In the genomic region with DNA sequence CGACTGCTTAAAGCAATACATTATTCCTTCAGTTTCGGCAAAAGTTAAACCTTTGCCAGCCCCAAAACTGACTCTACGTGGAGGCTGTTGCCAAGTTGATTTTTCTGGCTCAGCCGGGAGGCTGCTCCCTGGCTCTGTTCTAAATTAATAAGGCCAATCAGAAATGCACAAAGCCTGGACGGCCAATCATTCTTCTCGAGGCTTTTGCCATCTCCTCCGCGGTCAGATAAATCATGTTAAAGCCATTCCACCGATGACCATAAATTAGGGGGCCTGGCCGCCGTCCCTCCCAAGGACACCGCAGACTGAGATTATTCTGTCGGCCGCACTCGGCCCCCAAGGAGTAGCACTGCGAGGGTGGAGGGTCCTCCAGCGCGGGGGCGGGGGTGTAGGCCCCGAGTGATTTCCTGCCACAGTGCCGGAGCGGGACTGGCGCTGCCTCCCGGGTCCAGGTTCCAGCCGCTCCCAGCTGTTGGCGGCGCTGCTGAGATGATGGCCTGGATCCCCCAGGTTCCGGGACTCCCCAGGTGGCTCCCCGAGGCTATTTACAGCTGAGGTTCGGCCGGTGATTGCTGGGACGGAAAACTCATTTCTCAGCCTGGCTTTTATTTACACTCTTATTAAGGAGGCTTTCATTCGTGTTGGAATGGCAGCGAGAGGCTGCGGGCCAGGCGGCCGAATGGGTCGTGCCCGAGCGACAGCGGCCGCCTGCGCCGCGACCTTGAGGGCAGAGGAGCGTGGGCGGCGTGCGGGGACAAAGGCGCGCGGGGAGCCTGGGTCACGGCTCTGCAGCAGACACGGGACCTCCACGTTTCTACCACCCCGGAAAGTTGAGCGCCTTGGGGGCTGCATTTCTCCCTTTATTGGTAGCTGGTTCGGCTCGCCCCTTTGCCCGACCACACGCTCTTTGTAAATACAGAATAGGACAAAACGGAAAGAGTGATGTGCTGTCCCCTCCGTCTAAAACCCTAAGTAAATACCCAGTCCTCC, we compare ENCODE assay signal across 8 cellular contexts.
DNase-seq lines count a peak whose midpoint lies in the region; ATAC-seq lines count a peak whose summit lies in the region.

No MANE protein-coding gene starts in this region.

- H3K9ac ChIP-seq in iPS-18a (ENCODE audit: low read length) = peak overlapping the region; percentile 21
- no peak overlapping the region for H3K9ac ChIP-seq in rectal smooth muscle tissue (ENCODE audit: low read length)

- H3K36me3 ChIP-seq in iPS-18a (ENCODE audit: control insufficient read depth, low read depth, low read length) = no peaks in the 10 kb centered on the region
- H3K36me3 ChIP-seq in rectal smooth muscle tissue (ENCODE audit: control insufficient read depth, insufficient read depth, low read length) = no peaks in the 10 kb centered on the region

- peaks cover 40% of the 10 kb centered on the region for H3K4me1 ChIP-seq in iPS-18a (ENCODE audit: control insufficient read depth, low read depth, low read length)
- H3K4me1 ChIP-seq in rectal smooth muscle tissue (ENCODE audit: control insufficient read depth, insufficient read depth, low read length) = peaks cover 2% of the 10 kb centered on the region

- H3K4me3 ChIP-seq in iPS-18a (ENCODE audit: low read length) = peak overlapping the region; percentile 62
- H3K4me3 ChIP-seq in rectal smooth muscle tissue (ENCODE audit: low read length) = peak overlapping the region; percentile 66

- in situ Hi-C loops in SK-MEL-5 (cut with HindIII; ENCODE audit: low pct_unique_long_range_greater_than_20kb, low sequenced_read_pairs) = no loop called here

- ATAC-seq in GM18858 (IDR thresholded peaks at IDR 0.05; ENCODE audit: unreplicated experiment) = peak; percentile 53
- peak; percentile 51 for ATAC-seq in HG03103 (IDR thresholded peaks at IDR 0.05; ENCODE audit: low read depth, unreplicated experiment)

- H3K9me3 ChIP-seq in iPS-18a (ENCODE audit: control insufficient read depth, low read depth, low read length) = no peaks in the 10 kb centered on the region

- H3K27ac ChIP-seq in caudate nucleus (ENCODE audit: low read depth, low read length) = no peak overlapping the region
- no peak overlapping the region for H3K27ac ChIP-seq in iPS-18a (ENCODE audit: low read length)
- peak overlapping the region; percentile 3 for H3K27ac ChIP-seq in rectal smooth muscle tissue (ENCODE audit: low read depth, low read length)

- peak; percentile 91 for DNase-seq in AG08396 (ENCODE audit: low spot score)
- peak; percentile 85 for DNase-seq in SK-MEL-5 (ENCODE audit: low read depth, low spot score)
- DNase-seq in caudate nucleus (lab: John Stamatoyannopoulos, UW) = peak in 43 of 61 donors; percentile 9 to 85 (median 45)
- DNase-seq in NCI-H1105 treated with DMSO at 0.1 percent for 48 hours (lab: John Stamatoyannopoulos, UW) = no peak

- H3K27me3 ChIP-seq in iPS-18a (ENCODE audit: control insufficient read depth, insufficient read depth, low read length) (peaks cover 53% of the 10 kb centered on the region), rectal smooth muscle tissue (ENCODE audit: control insufficient read depth, insufficient read depth, low read length) (no peaks in the 10 kb centered on the region)
